In genomic region chr11:128450882-128451647, GRCh38 we compare ENCODE assay signal across 11 cellular contexts.
A peak's percentile ranks its signal among the peaks of the same experiment; 100 is the strongest.
DNase-seq lines count a peak whose midpoint lies in the region; ATAC-seq and TF ChIP-seq lines count a peak whose summit lies in the region.
"Had no signal": no experiment of that assay in that cellular context is flagged by ENCODE, and none has a peak within 500 bp of the region (broad histone marks: within the 10 kb centered on the region; RNA-seq: fewer than 3 reads in every experiment).

No MANE protein-coding gene starts in this region.

- DNase-seq in head of caudate nucleus: peak in 22 of 42 donors; percentile 19 to 67 (median 32)
- DNase-seq in NCI-H524 (lab: John Stamatoyannopoulos, UW): no peak
- no peak for DNase-seq in GM23338 (ENCODE audit: low spot score)
- no peak for DNase-seq in iPS-NIHi11 (ENCODE audit: low spot score)
- no peak for DNase-seq in AML-193 (lab: John Stamatoyannopoulos, UW)
- DNase-seq: kidney glomerular epithelial cell, T-cell had no signal

- H3K27me3 Mint-ChIP-seq in IgD-negative memory B cell: no peaks in the 10 kb centered on the region
- no peaks in the 10 kb centered on the region for H3K27me3 Mint-ChIP-seq in activated naive CD8-positive, alpha-beta T cell
- H3K27me3 Mint-ChIP-seq in stimulated activated memory B cell treated with anti-CD40 and anti-IgM and Interleukin-4, amounts not matched to agents 10 μg/mL and 1 μg/mL and 100 μg/mL, for 72 hours: no peaks in the 10 kb centered on the region
- H3K27me3 Mint-ChIP-seq in GM23338 (ENCODE audit: insufficient read depth, low read depth, poor library complexity): peaks cover 2% of the 10 kb centered on the region
- H3K27me3 Mint-ChIP-seq: T-cell had no signal

- H3K4me1 Mint-ChIP-seq in IgD-negative memory B cell (peaks cover 7 to 36% (median 23%) of the 10 kb centered on the region in 3 donors), GM23338 (no peaks in the 10 kb centered on the region)
- H3K4me1 Mint-ChIP-seq in activated naive CD8-positive, alpha-beta T cell (ENCODE audit: low read depth): peaks cover 67% of the 10 kb centered on the region
- peaks cover 36% of the 10 kb centered on the region for H3K4me1 Mint-ChIP-seq in stimulated activated memory B cell treated with anti-CD40 and anti-IgM and Interleukin-4, amounts not matched to agents 10 μg/mL and 1 μg/mL and 100 μg/mL, for 72 hours

- no peak for ATAC-seq in stimulated activated memory B cell treated with anti-CD40 and anti-IgM and Interleukin-4, amounts not matched to agents 10 μg/mL and 1 μg/mL and 100 μg/mL, for 72 hours
- ATAC-seq in GM23338: no peak
- ATAC-seq: T-cell had no signal

- no peak overlapping the region for H3K27ac ChIP-seq in GM23338 (ENCODE audit: low read depth)
- H3K27ac ChIP-seq: prostate gland had no signal

- no peaks in the 10 kb centered on the region for H3K9me3 Mint-ChIP-seq in IgD-negative memory B cell
- no peaks in the 10 kb centered on the region for H3K9me3 Mint-ChIP-seq in activated naive CD8-positive, alpha-beta T cell (ENCODE audit: low read depth)
- H3K9me3 Mint-ChIP-seq in stimulated activated memory B cell treated with anti-CD40 and anti-IgM and Interleukin-4, amounts not matched to agents 10 μg/mL and 1 μg/mL and 100 μg/mL, for 72 hours: no peaks in the 10 kb centered on the region
- H3K9me3 Mint-ChIP-seq in GM23338: no peaks in the 10 kb centered on the region

- H3K4me3 Mint-ChIP-seq in IgD-negative memory B cell (peak overlapping the region; percentile 59 to 94 (median 76)), GM23338 (no peak overlapping the region)
- no peak overlapping the region for H3K4me3 Mint-ChIP-seq in activated naive CD8-positive, alpha-beta T cell
- H3K4me3 Mint-ChIP-seq in stimulated activated memory B cell treated with anti-CD40 and anti-IgM and Interleukin-4, amounts not matched to agents 10 μg/mL and 1 μg/mL and 100 μg/mL, for 72 hours: peak overlapping the region; percentile 56
- H3K4me3 Mint-ChIP-seq: T-cell had no signal

- H3K4me3 ChIP-seq in GM23338: no peak overlapping the region
- H3K4me3 ChIP-seq: prostate gland had no signal

- H3K79me2 ChIP-seq in GM23338 (replicated peaks; ENCODE audit: insufficient read depth): no peaks in the 10 kb centered on the region

- no peaks in the 10 kb centered on the region for H3K36me3 ChIP-seq in GM23338 (ENCODE audit: insufficient read depth)
- H3K36me3 ChIP-seq: prostate gland had no signal

- H3K9me2 ChIP-seq in GM23338 (ENCODE audit: insufficient read depth): no peaks in the 10 kb centered on the region

- no peaks in the 10 kb centered on the region for H4K20me1 ChIP-seq in GM23338 (replicated peaks; ENCODE audit: insufficient read depth)

- no peaks in the 10 kb centered on the region for H3F3A ChIP-seq in GM23338 (replicated peaks; ENCODE audit: low read depth)

- H3K27ac Mint-ChIP-seq in IgD-negative memory B cell: peak overlapping the region in 1 of 3 donors; percentile 71
- H3K27ac Mint-ChIP-seq in activated naive CD8-positive, alpha-beta T cell: peak overlapping the region; percentile 54
- H3K27ac Mint-ChIP-seq in stimulated activated memory B cell treated with anti-CD40 and anti-IgM and Interleukin-4, amounts not matched to agents 10 μg/mL and 1 μg/mL and 100 μg/mL, for 72 hours: peak overlapping the region; percentile 62
- H3K27ac Mint-ChIP-seq in GM23338: no peak overlapping the region

- H2AFZ ChIP-seq in GM23338: no peak overlapping the region

- peaks cover 2% of the 10 kb centered on the region for H3K36me3 Mint-ChIP-seq in IgD-negative memory B cell
- peaks cover 17% of the 10 kb centered on the region for H3K36me3 Mint-ChIP-seq in activated naive CD8-positive, alpha-beta T cell
- H3K36me3 Mint-ChIP-seq in stimulated activated memory B cell treated with anti-CD40 and anti-IgM and Interleukin-4, amounts not matched to agents 10 μg/mL and 1 μg/mL and 100 μg/mL, for 72 hours: peaks cover 8% of the 10 kb centered on the region
- no peaks in the 10 kb centered on the region for H3K36me3 Mint-ChIP-seq in GM23338 (ENCODE audit: low read depth)

- H3K27me3 ChIP-seq in GM23338 (ENCODE audit: insufficient read depth): no peaks in the 10 kb centered on the region

- no peak overlapping the region for H3K4me2 ChIP-seq in GM23338

- H3K4me1 ChIP-seq in GM23338 (ENCODE audit: insufficient read depth): no peaks in the 10 kb centered on the region

- intact Hi-C loops in head of caudate nucleus (cut with DNase I): loop anchor here (10.0 kb wide), 2 partner anchors 74 to 286 kb away; no protein-coding TSS in a partner anchor

- TF ChIP-seq CTCF in GM23338 (conservative IDR thresholded peaks at IDR 0.05; ENCODE audit: low read depth in 2 of 2): no peak

TF ChIP-seq in GM23338, 12 proteins besides CTCF, POLR2A, EP300 and RAD21 (continues in another document):
- TF ChIP-seq ZNF462 (CRISPR knock-in tag; IDR thresholded peaks at IDR 0.05) (no peak), STAT1 (IDR thresholded peaks at IDR 0.05; ENCODE audit: unreplicated experiment) (no peak), JUNB (IDR thresholded peaks at IDR 0.05; ENCODE audit: unreplicated experiment) (no peak), CREB1 (CRISPR knock-in tag; IDR thresholded peaks at IDR 0.05; ENCODE audit: low read depth) (no peak), NANOG (IDR thresholded peaks at IDR 0.05; ENCODE audit: borderline replicate concordance) (no peak), ETS1 (IDR thresholded peaks at IDR 0.05) (no peak), POLR2AphosphoS5 (IDR thresholded peaks at IDR 0.05; ENCODE audit: low read depth) (no peak)

Comparison
In these comparisons a context has a peak if more than half of its experiments do, and no peak if none do; other contexts are left out.
1. H3K4me3 Mint-ChIP-seq: peak in IgD-negative memory B cell (4 of 4) and stimulated activated memory B cell treated with anti-CD40 and anti-IgM and Interleukin-4, amounts not matched to agents 10 μg/mL and 1 μg/mL and 100 μg/mL, for 72 hours (single experiment); none in activated naive CD8-positive, alpha-beta T cell (single experiment) and GM23338 (single experiment).
2. DNase-seq: peak in head of caudate nucleus (22 of 42); none in NCI-H524 (0 of 2), GM23338 (single experiment), iPS-NIHi11 (single experiment) and AML-193 (0 of 2).